Comparison of ENCODE assay signal across 1 cellular context in the genomic region with DNA sequence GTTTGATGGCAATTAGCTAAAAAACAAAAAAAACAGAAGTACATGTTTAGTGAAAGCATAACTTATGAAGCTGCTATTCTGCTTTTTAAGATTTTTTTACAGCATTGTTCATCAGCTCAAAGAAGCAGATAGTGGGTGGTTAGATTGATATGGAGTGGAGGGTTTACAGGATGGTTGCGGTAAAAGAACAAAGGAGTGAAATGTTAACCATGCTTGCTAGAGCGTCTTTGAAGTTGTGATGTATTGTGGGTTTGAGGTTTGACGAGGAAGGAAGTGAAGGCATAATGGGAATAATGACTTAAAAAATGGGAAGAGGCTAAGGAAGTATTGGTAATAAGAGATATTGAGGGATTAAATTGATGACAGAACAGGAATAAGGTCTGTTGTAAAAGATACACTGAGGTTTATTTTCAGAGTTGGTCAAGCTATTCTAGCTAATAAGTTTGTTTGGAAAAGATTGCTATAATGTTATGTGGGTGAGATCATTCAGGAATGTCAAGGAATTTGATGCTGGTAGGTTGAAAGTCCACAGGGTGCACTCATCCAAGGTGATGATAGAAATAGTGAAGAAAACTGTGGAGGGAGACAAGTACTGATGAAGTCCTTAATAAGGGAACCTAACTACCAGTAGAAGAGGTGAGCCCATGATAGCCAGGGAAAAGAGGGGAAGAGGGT.
A peak's percentile ranks its signal among the peaks of the same experiment; 100 is the strongest.
TF ChIP-seq lines count a peak whose summit lies in the region.

No MANE protein-coding gene starts in this region.

TF ChIP-seq in H1, 55 proteins besides CTCF, POLR2A, EP300 and RAD21:
- TF ChIP-seq, protein P1, sequence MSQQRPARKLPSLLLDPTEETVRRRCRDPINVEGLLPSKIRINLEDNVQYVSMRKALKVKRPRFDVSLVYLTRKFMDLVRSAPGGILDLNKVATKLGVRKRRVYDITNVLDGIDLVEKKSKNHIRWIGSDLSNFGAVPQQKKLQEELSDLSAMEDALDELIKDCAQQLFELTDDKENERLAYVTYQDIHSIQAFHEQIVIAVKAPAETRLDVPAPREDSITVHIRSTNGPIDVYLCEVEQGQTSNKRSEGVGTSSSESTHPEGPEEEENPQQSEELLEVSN (IDR thresholded peaks at IDR 0.05): no peak
- TF ChIP-seq TEAD4 (IDR thresholded peaks at IDR 0.05; ENCODE audit: low read depth, low read length) (0 out of 2 replicates have a peak, but pooled peaks have one; percentile 4), ASH2L (IDR thresholded peaks at IDR 0.05; ENCODE audit: low read length) (no peak)
